In genomic region chr18:33934258-33934657, GRCh38 we compare ENCODE assay signal across 28 cellular contexts.
"Had no signal": no experiment of that assay in that cellular context is flagged by ENCODE, and none has a peak within 500 bp of the region (broad histone marks: within the 10 kb centered on the region; RNA-seq: fewer than 3 reads in every experiment).

No MANE protein-coding gene starts in this region.

- H3K27me3 ChIP-seq: colonic mucosa, dorsolateral prefrontal cortex, esophagus muscularis mucosa, esophagus squamous epithelium, foreskin keratinocyte, gastrocnemius medialis, gastroesophageal sphincter, heart left ventricle, heart right ventricle had no signal

- FAIRE-seq: endometrium, endothelial cell of umbilical vein, frontal cortex had no signal

- H3K9me3 ChIP-seq: colonic mucosa, esophagus muscularis mucosa, esophagus squamous epithelium, gastrocnemius medialis, gastroesophageal sphincter had no signal

- H3K27ac Mint-ChIP-seq: dendritic cell treated with granulocyte-macrophage colony-stimulating factor and Interleukin-4, amounts not matched to agents 40 ng/mL and 50 ng/mL, for 4 days; effector memory CD8-positive, alpha-beta T cell; endodermal cell had no signal

- H3K27ac ChIP-seq: colonic mucosa, coronary artery, dorsolateral prefrontal cortex, epithelial cell of prostate, esophagus muscularis mucosa, esophagus squamous epithelium, foreskin keratinocyte, gastrocnemius medialis, gastroesophageal sphincter, heart left ventricle, heart right ventricle had no signal

- H3K9me3 Mint-ChIP-seq: dendritic cell treated with granulocyte-macrophage colony-stimulating factor and Interleukin-4, amounts not matched to agents 40 ng/mL and 50 ng/mL, for 4 days; endodermal cell had no signal

- H3K4me1 ChIP-seq: colonic mucosa, esophagus muscularis mucosa, esophagus squamous epithelium, foreskin keratinocyte, gastrocnemius medialis, gastroesophageal sphincter, heart left ventricle, heart right ventricle had no signal

- H3K36me3 ChIP-seq: colonic mucosa, esophagus muscularis mucosa, esophagus squamous epithelium, gastrocnemius medialis, gastroesophageal sphincter, heart left ventricle, heart right ventricle had no signal

- DNase-seq: colonic mucosa; cortex of kidney; dermis blood vessel endothelial cell; dorsolateral prefrontal cortex; effector CD4-positive, alpha-beta T cell; effector CD8-positive, alpha-beta T cell; effector memory CD4-positive, alpha-beta T cell; effector memory CD8-positive, alpha-beta T cell; endodermal cell; erythroblast; esophagus squamous epithelium; foreskin fibroblast; foreskin keratinocyte; foreskin melanocyte; gastrocnemius medialis; glutamatergic neuron; head of caudate nucleus; heart left ventricle; heart right ventricle had no signal

- H3K4me3 ChIP-seq: colonic mucosa, coronary artery, dorsolateral prefrontal cortex, esophagus muscularis mucosa, esophagus squamous epithelium, gastrocnemius medialis, gastroesophageal sphincter, heart left ventricle, heart right ventricle had no signal

- ATAC-seq: effector memory CD8-positive, alpha-beta T cell; esophagus mucosa; foreskin keratinocyte; gastrocnemius medialis; gastroesophageal sphincter; heart left ventricle; heart right ventricle had no signal
